ENCODE assay signal across 10 cellular contexts in the genomic region with DNA sequence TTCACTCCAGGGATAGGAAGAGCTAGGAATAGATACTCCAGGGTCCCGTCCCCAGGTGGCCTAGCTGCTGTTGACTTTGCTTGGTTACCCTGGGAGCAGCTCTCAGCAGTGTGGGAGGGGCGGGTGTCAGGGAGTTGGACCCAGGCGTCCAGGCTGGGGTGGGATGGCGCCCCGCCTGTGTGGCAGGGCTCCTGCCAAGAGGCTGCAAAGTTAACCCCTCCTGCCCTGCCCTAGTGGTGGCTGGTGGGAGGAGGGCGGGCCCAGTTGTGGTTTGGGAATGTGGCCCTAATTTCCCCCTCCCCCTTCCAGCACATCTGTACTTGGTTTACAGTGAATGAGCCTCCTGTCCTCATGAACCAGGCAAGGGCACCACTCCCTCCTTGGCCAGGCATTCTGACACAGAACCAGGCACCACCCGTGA. TPM values are rescaled to one million over a fixed set of nuclear protein-coding genes. Genes with fewer than 3 reads are reported as not detected.
DNase-seq lines count a peak whose midpoint lies in the region; ATAC-seq and TF ChIP-seq lines count a peak whose summit lies in the region.
"Had no signal": no experiment of that assay in that cellular context is flagged by ENCODE, and none has a peak within 500 bp of the region (broad histone marks: within the 10 kb centered on the region; RNA-seq: fewer than 3 reads in every experiment).

No MANE protein-coding gene starts in this region.

- WGBS in mesendoderm (ENCODE audit: extremely low coverage, insufficient coverage, low lambda C conversion rate), result no CpG with 5 or more reads among the region's 7 CpGs
- 50 to 63% methylated on average over 4 of the region's 7 CpGs for WGBS in upper lobe of left lung, 2 donors

- H2BK15ac ChIP-seq in mesendoderm (replicated peaks; ENCODE audit: low read depth), result no peak overlapping the region

- no peaks in the 10 kb centered on the region for H3K9me3 ChIP-seq in breast epithelium
- no peaks in the 10 kb centered on the region for H3K9me3 ChIP-seq in upper lobe of left lung

- H2AK5ac ChIP-seq in mesendoderm (ENCODE audit: low read length), result peak overlapping the region; percentile 94

- TF ChIP-seq EP300 in upper lobe of left lung (IDR thresholded peaks at IDR 0.05), result no peak

- no peak for TF ChIP-seq POLR2A in breast epithelium (IDR thresholded peaks at IDR 0.05)
- no peak for TF ChIP-seq POLR2A in upper lobe of left lung (IDR thresholded peaks at IDR 0.05)

- peaks cover 50% of the 10 kb centered on the region for H3K4me1 Mint-ChIP-seq in activated T-cell treated with anti-CD3 and anti-CD28 coated beads, Interleukin-2, amount 50 U/mL, for 72 hours (ENCODE audit: low read depth)

- H3K79me2 ChIP-seq in mesendoderm (ENCODE audit: control insufficient read depth, insufficient read depth, low read length), result no peaks in the 10 kb centered on the region

- H3K27ac ChIP-seq in breast epithelium (peak overlapping the region; percentile 94 to 98), mesendoderm (ENCODE audit: low read depth, low read length) (no peak overlapping the region), upper lobe of left lung (peak overlapping the region in 3 of 4 donors; percentile 42 to 88 (median 84))

- H3K27ac Mint-ChIP-seq in activated T-cell treated with anti-CD3 and anti-CD28 coated beads, Interleukin-2, amount 50 U/mL, for 72 hours, result no peak overlapping the region

- H3K4me1 ChIP-seq in breast epithelium (peaks cover 17 to 42% of the 10 kb centered on the region in 2 donors), mesendoderm (ENCODE audit: control insufficient read depth, low read depth, low read length) (peaks cover 42% of the 10 kb centered on the region), upper lobe of left lung (peaks cover 35 to 48% (median 46%) of the 10 kb centered on the region in 4 donors)

- peak overlapping the region; percentile 79 for H3K56ac ChIP-seq in mesendoderm (ENCODE audit: low read length)

- no peak for ATAC-seq in activated T-cell treated with anti-CD3 and anti-CD28 coated beads, Interleukin-2, amount 50 U/mL, for 72 hours (replicated peaks in 1 of 2)
- ATAC-seq in upper lobe of left lung (ENCODE audit: low FRiP score in 2 of 2), result peak in 1 of 2 donors; percentile 3
- no peak for ATAC-seq in GM21529 (IDR thresholded peaks at IDR 0.05; ENCODE audit: unreplicated experiment)

- no peak overlapping the region for H3K4ac ChIP-seq in mesendoderm (ENCODE audit: low read depth, low read length)

- H3K36me3 ChIP-seq in breast epithelium (no peaks in the 10 kb centered on the region), mesendoderm (ENCODE audit: control insufficient read depth, insufficient read depth, low read length) (no peaks in the 10 kb centered on the region), upper lobe of left lung (no peaks in the 10 kb centered on the region)

- H3K27me3 Mint-ChIP-seq in activated T-cell treated with anti-CD3 and anti-CD28 coated beads, Interleukin-2, amount 50 U/mL, for 72 hours (ENCODE audit: low read depth), result no peaks in the 10 kb centered on the region

- H2BK120ac ChIP-seq in mesendoderm (ENCODE audit: low read depth, low read length), result no peak overlapping the region

- intact Hi-C loops in breast epithelium (cut with DNase I; ENCODE audit: low total_unique reads), result no loop called here

- peak overlapping the region; percentile 14 for H2BK5ac ChIP-seq in mesendoderm (ENCODE audit: low read length)

- H3K4me3 Mint-ChIP-seq in activated T-cell treated with anti-CD3 and anti-CD28 coated beads, Interleukin-2, amount 50 U/mL, for 72 hours, result peak overlapping the region; percentile 88 to 91

- peaks cover 8% of the 10 kb centered on the region for H3K79me1 ChIP-seq in mesendoderm (ENCODE audit: low read length)

- H3K9ac ChIP-seq in mesendoderm (ENCODE audit: low read length), result peak overlapping the region; percentile 67

- H4K8ac ChIP-seq in mesendoderm (ENCODE audit: low read depth, low read length), result no peak overlapping the region

- no peaks in the 10 kb centered on the region for H3K9me3 Mint-ChIP-seq in activated T-cell treated with anti-CD3 and anti-CD28 coated beads, Interleukin-2, amount 50 U/mL, for 72 hours

- H4K5ac ChIP-seq in mesendoderm (ENCODE audit: low read length), result peak overlapping the region; percentile 44

- no peak for DNase-seq in activated T-cell treated with anti-CD3 and anti-CD28 coated beads, Interleukin-2, amount 50 U/mL, for 72 hours
- no peak for DNase-seq in activated T-cell treated with anti-CD3 and anti-CD28 coated beads, Interleukin-2, amount 50 U/mL, for 1 hour
- DNase-seq in breast epithelium (ENCODE audit: low spot score in 2 of 2) (no peak), mesendoderm (no peak), upper lobe of left lung (peak in 1 of 2 donors; percentile 64), NCI-H2081 treated with DMSO at 0.1 percent for 48 hours (lab: John Stamatoyannopoulos, UW) (no peak), dedifferentiated amniotic fluid mesenchymal stem cell (ENCODE audit: extremely low spot score) (no peak)

- peak overlapping the region; percentile 60 for H3K4me2 ChIP-seq in mesendoderm (ENCODE audit: low read length)

- peak overlapping the region in 2 of 3 donors; percentile 80 to 92 for H3K4me3 ChIP-seq in breast epithelium
- H3K4me3 ChIP-seq in mesendoderm (ENCODE audit: low read length), result no peak overlapping the region
- no peak overlapping the region for H3K4me3 ChIP-seq in upper lobe of left lung

- peak overlapping the region; percentile 0 for H3K18ac ChIP-seq in mesendoderm (ENCODE audit: low read length)

- no peaks in the 10 kb centered on the region for H3K27me3 ChIP-seq in breast epithelium
- no peaks in the 10 kb centered on the region for H3K27me3 ChIP-seq in mesendoderm (ENCODE audit: insufficient read depth, low read length, poor library complexity)
- no peaks in the 10 kb centered on the region for H3K27me3 ChIP-seq in upper lobe of left lung

- TF ChIP-seq CTCF in breast epithelium (IDR thresholded peaks at IDR 0.05) (no peak), upper lobe of left lung (IDR thresholded peaks at IDR 0.05) (no peak)

- H3K36me3 Mint-ChIP-seq in activated T-cell treated with anti-CD3 and anti-CD28 coated beads, Interleukin-2, amount 50 U/mL, for 72 hours (ENCODE audit: insufficient read depth in 2 of 2), result no peaks in the 10 kb centered on the region

- H3K23ac ChIP-seq in mesendoderm (ENCODE audit: low read length), result no peak overlapping the region

RNA-seq across cellular contexts. Expression of a gene that starts 1.7 kb away (rescaled TPM):
- 10 to 100 TPM; 36.7 to 37.3 TPM for total RNA-seq in activated T-cell treated with anti-CD3 and anti-CD28 coated beads, Interleukin-2, amount 50 U/mL, for 72 hours
- total RNA-seq in breast epithelium, result 10 to 100 TPM; 12.2 to 39.8 (median 23.3) TPM
- polyA plus RNA-seq in mesendoderm (2013, experiment 1 of 2), result 28.5 TPM
- polyA plus RNA-seq in mesendoderm (2013, experiment 2 of 2), result 26.2 TPM
- 10 to 100 TPM; 21.2 to 43.0 (median 32.1) TPM for total RNA-seq in upper lobe of left lung

RNA-seq across cellular contexts. Expression of a gene that starts 26.6 kb away (rescaled TPM):
- total RNA-seq in activated T-cell treated with anti-CD3 and anti-CD28 coated beads, Interleukin-2, amount 50 U/mL, for 72 hours, result 100 to 1,000 TPM in 1 of 2 donors, 10 to 100 TPM in 1; 88.0 to 111 TPM
- total RNA-seq in breast epithelium, result 1 to 10 TPM; 1.1 to 2.9 (median 2.9) TPM
- polyA plus RNA-seq in mesendoderm (2013, experiment 1 of 2), result 0.49 TPM
- 0.88 TPM for polyA plus RNA-seq in mesendoderm (2013, experiment 2 of 2)
- 10 to 100 TPM in 1 of 6 donors, 1 to 10 TPM in 5; 3.1 to 12.9 (median 4.7) TPM for total RNA-seq in upper lobe of left lung
- total RNA-seq: fibroblast of villous mesenchyme, NCI-H460 had no signal

RNA-seq across cellular contexts. Expression of a gene that starts 34.4 kb away (rescaled TPM):
- 10 to 100 TPM; 71.9 to 75.5 TPM for total RNA-seq in activated T-cell treated with anti-CD3 and anti-CD28 coated beads, Interleukin-2, amount 50 U/mL, for 72 hours
- total RNA-seq in breast epithelium (1 to 10 TPM in 2 of 3 donors, under 1 TPM in 1; 0.33 to 1.3 (median 1.2) TPM), upper lobe of left lung (1 to 10 TPM; 1.5 to 5.3 (median 2.1) TPM)
- 16.8 TPM for polyA plus RNA-seq in mesendoderm (2013, experiment 1 of 2)
- 15.4 TPM for polyA plus RNA-seq in mesendoderm (2013, experiment 2 of 2)

RNA-seq across cellular contexts. Expression of a gene that starts 53.0 kb away (rescaled TPM):
- 10 to 100 TPM; 42.7 to 45.2 TPM for total RNA-seq in activated T-cell treated with anti-CD3 and anti-CD28 coated beads, Interleukin-2, amount 50 U/mL, for 72 hours
- total RNA-seq in breast epithelium, result 10 to 100 TPM; 60.2 to 74.1 (median 68.8) TPM
- 3.2 TPM for polyA plus RNA-seq in mesendoderm (2013, experiment 1 of 2)
- polyA plus RNA-seq in mesendoderm (2013, experiment 2 of 2), result 3.5 TPM
- total RNA-seq in upper lobe of left lung, result 100 to 1,000 TPM in 1 of 6 donors, 10 to 100 TPM in 5; 19.8 to 164 (median 28.6) TPM

RNA-seq across cellular contexts. Expression of a gene that starts 53.2 kb away (rescaled TPM):
- total RNA-seq in activated T-cell treated with anti-CD3 and anti-CD28 coated beads, Interleukin-2, amount 50 U/mL, for 72 hours, result 10 to 100 TPM; 44.2 to 49.5 TPM
- total RNA-seq in breast epithelium, result 10 to 100 TPM; 17.9 to 22.0 (median 19.3) TPM
- polyA plus RNA-seq in mesendoderm (2013, experiment 1 of 2), result 6.8 TPM
- 7.1 TPM for polyA plus RNA-seq in mesendoderm (2013, experiment 2 of 2)
- total RNA-seq in upper lobe of left lung, result 10 to 100 TPM in 5 of 6 donors, 1 to 10 TPM in 1; 9.6 to 52.4 (median 24.0) TPM

Comparison
In these comparisons a context has a peak if more than half of its experiments do, and no peak if none do; other contexts are left out.
1. H3K4me3 ChIP-seq: peak in breast epithelium (2 of 3); none in mesendoderm (single experiment) and upper lobe of left lung (0 of 4).
2. RNA of a gene that starts 26.6 kb away (total RNA-seq): 88.0 to 111 TPM in activated T-cell treated with anti-CD3 and anti-CD28 coated beads, Interleukin-2, amount 50 U/mL, for 72 hours; 3.1 to 12.9 TPM in upper lobe of left lung and 1.1 to 2.9 TPM in breast epithelium; every median in the first group is over 4 times any median in the second.
3. RNA of a gene that starts 34.4 kb away (total RNA-seq): 71.9 to 75.5 TPM in activated T-cell treated with anti-CD3 and anti-CD28 coated beads, Interleukin-2, amount 50 U/mL, for 72 hours; 1.5 to 5.3 TPM in upper lobe of left lung and 0.33 to 1.3 TPM in breast epithelium; every median in the first group is over 10 times any median in the second.